Comparison of ENCODE assay signal across 7 cellular contexts in the genomic region with DNA sequence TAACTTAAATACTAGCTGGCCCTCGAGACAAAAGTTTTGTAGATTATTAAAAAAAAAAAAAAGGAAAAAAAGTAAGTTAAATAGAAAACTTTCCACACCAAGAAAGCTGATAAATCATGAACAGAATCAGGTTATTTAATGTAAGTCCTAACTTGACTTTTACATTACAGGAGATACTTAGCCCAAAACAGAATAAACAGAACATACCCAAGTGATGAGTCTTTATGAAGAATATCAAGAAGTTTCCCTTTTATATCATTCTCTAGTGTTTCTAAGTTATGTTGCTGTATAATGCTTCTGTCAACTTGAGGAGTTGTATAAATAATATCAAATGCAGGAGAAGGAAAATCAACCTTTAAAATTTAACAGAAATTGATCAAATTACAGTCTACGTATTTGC.
"Had no signal": no experiment of that assay in that cellular context is flagged by ENCODE, and none has a peak within 500 bp of the region (broad histone marks: within the 10 kb centered on the region; RNA-seq: fewer than 3 reads in every experiment).

No MANE protein-coding gene starts in this region.

- ATAC-seq: GM23338 had no signal

- FAIRE-seq: H1, H54, HTR-8/SVneo had no signal

- DNase-seq: H9, HCEC 1CT, KBM-7 had no signal
